1 cellular context compared by ENCODE assay signal in genomic region chr20:62685781-62686555, GRCh38.
TF ChIP-seq lines count a peak whose summit lies in the region.

No MANE protein-coding gene starts in this region.

TF ChIP-seq in SK-N-SH treated with all-trans-retinoic acid at 6 μM for 48 hours, 23 proteins besides CTCF, POLR2A, EP300 and RAD21 (continued from another document):
- TF ChIP-seq CSRNP3 (CRISPR knock-in tag; IDR thresholded peaks at IDR 0.05): no peak
- no peak for TF ChIP-seq TCF4 (CRISPR knock-in tag; IDR thresholded peaks at IDR 0.05; ENCODE audit: borderline replicate concordance)
- TF ChIP-seq SNAI2 (CRISPR knock-in tag; IDR thresholded peaks at IDR 0.05): no peak
- no peak for TF ChIP-seq ZC3H10 (CRISPR knock-in tag; IDR thresholded peaks at IDR 0.05)
- no peak for TF ChIP-seq ZFP3 (CRISPR knock-in tag; IDR thresholded peaks at IDR 0.05)
